25 cellular contexts compared by ENCODE assay signal in the genomic region with DNA sequence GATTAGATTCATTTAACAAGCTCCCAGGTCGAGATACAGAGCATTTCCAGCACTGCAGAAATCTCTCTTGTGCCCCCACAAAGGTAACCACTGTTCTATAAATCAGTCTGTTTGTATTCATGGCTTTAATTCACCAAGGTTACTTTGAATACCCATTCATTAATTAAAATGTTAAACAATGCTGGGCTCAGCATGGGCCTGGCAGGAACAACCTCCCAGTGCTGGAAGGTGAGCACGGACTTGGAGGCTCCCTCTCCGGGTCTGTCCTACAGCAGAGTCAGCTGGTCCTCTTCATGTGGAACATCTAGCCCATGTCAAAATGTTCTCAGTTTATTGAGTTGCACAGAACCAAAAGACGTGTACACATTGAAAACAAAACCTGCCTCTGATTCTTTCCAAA.
"Had no signal": no experiment of that assay in that cellular context is flagged by ENCODE, and none has a peak within 500 bp of the region (broad histone marks: within the 10 kb centered on the region; RNA-seq: fewer than 3 reads in every experiment).

No MANE protein-coding gene starts in this region.

- H3K27me3 Mint-ChIP-seq: activated CD4-positive, alpha-beta memory T cell treated with anti-CD3 and anti-CD28 coated beads for 36 hours had no signal

- H3K9me3 Mint-ChIP-seq: activated CD4-positive, alpha-beta memory T cell treated with anti-CD3 and anti-CD28 coated beads for 36 hours; activated CD4-positive, alpha-beta T cell treated with anti-CD3 and anti-CD28 coated beads, Interleukin-2, amount 10 ng/mL, durations not matched to agents 7 days and 5 days; activated naive CD8-positive, alpha-beta T cell treated with anti-CD3 and anti-CD28 coated beads, Interleukin-2, amount 10 ng/mL, durations not matched to agents 7 days and 5 days; T-cell had no signal

- H3K27ac ChIP-seq: adrenal gland, SK-N-MC had no signal

- DNase-seq: activated CD4-positive, alpha-beta memory T cell treated with anti-CD3 and anti-CD28 coated beads for 36 hours; activated CD4-positive, alpha-beta T cell treated with anti-CD3 and anti-CD28 coated beads, Interleukin-2, amount 10 ng/mL, durations not matched to agents 7 days and 5 days; activated CD4-positive, CD25-positive, alpha-beta regulatory T cell; activated CD8-positive, alpha-beta memory T cell treated with anti-CD3 and anti-CD28 coated beads, Interleukin-2, amount 50 U/mL, for 48 hours; activated naive CD4-positive, alpha-beta T cell treated with anti-CD3 and anti-CD28 coated beads, Interleukin-2, amount 50 U/mL, for 16 hours; activated naive CD8-positive, alpha-beta T cell treated with anti-CD3 and anti-CD28 coated beads, Interleukin-2, amount 10 ng/mL, durations not matched to agents 7 days and 5 days; activated T-cell treated with anti-CD3 and anti-CD28 coated beads, Interleukin-2, amount 50 U/mL, for 1 hour; adrenal gland; anterior cingulate cortex; Kasumi-1; NCI-H1048; NCI-H1930; NCI-H2171; NCI-H2227 treated with DMSO at 0.1 percent for 48 hours; NCI-H446 treated with DMSO at 0.1 percent for 48 hours; NCI-H524 treated with DMSO at 0.1 percent for 48 hours; NK-92 treated with Interleukin-12 subunit alpha and Interleukin-12 subunit beta, amount 100 ng/mL, for 24 hours; OCI-M1; RPMI8226; T-cell; T-helper 2 cell; T1000 had no signal

- H3K4me1 Mint-ChIP-seq: activated CD4-positive, alpha-beta T cell treated with anti-CD3 and anti-CD28 coated beads, Interleukin-2, amount 10 ng/mL, durations not matched to agents 7 days and 5 days; activated naive CD8-positive, alpha-beta T cell treated with anti-CD3 and anti-CD28 coated beads, Interleukin-2, amount 10 ng/mL, durations not matched to agents 7 days and 5 days; T-cell had no signal

- H3K4me3 ChIP-seq: adrenal gland, SK-N-MC had no signal

- H3K36me3 Mint-ChIP-seq: activated CD4-positive, alpha-beta memory T cell treated with anti-CD3 and anti-CD28 coated beads for 36 hours; activated naive CD8-positive, alpha-beta T cell treated with anti-CD3 and anti-CD28 coated beads, Interleukin-2, amount 10 ng/mL, durations not matched to agents 7 days and 5 days; T-cell had no signal

- H3K27ac Mint-ChIP-seq: activated CD4-positive, alpha-beta memory T cell treated with anti-CD3 and anti-CD28 coated beads for 36 hours; activated CD4-positive, alpha-beta T cell treated with anti-CD3 and anti-CD28 coated beads, Interleukin-2, amount 10 ng/mL, durations not matched to agents 7 days and 5 days; activated naive CD8-positive, alpha-beta T cell treated with anti-CD3 and anti-CD28 coated beads, Interleukin-2, amount 10 ng/mL, durations not matched to agents 7 days and 5 days; T-cell had no signal

- H3K4me3 Mint-ChIP-seq: activated CD4-positive, alpha-beta memory T cell treated with anti-CD3 and anti-CD28 coated beads for 36 hours; activated CD4-positive, alpha-beta T cell treated with anti-CD3 and anti-CD28 coated beads, Interleukin-2, amount 10 ng/mL, durations not matched to agents 7 days and 5 days; activated naive CD8-positive, alpha-beta T cell treated with anti-CD3 and anti-CD28 coated beads, Interleukin-2, amount 10 ng/mL, durations not matched to agents 7 days and 5 days; T-cell had no signal

- ATAC-seq: Panc1, Right ventricle myocardium inferior, T-cell had no signal
